36 cellular contexts compared by ENCODE assay signal in the genomic region with DNA sequence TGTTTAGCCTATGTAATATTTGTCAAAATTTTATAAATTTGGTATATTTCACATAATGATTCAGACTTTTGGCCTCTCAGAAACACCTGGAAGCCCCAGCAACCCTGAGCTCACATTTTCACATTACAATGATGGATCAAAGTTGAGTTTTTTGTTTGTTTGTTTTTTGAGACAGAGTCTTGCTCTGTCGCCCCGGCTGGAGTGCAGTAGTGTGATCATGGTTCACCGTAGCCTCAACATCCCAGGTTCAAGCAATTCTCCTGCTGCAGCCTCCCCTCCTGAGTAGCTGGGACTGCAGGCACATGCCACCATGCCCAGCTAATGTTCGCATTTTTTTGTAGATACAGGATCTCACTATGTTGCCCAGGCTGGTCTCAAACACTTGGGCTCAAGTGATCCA. TPM values are rescaled to one million over a fixed set of nuclear protein-coding genes. Genes with fewer than 3 reads are reported as not detected.
"Had no signal": no experiment of that assay in that cellular context is flagged by ENCODE, and none has a peak within 500 bp of the region (broad histone marks: within the 10 kb centered on the region; RNA-seq: fewer than 3 reads in every experiment).

No MANE protein-coding gene starts in this region.

- H3K9me3 Mint-ChIP-seq: activated CD4-positive, alpha-beta memory T cell treated with anti-CD3 and anti-CD28 coated beads, Interleukin-2, amount 10 ng/mL, durations not matched to agents 7 days and 5 days; activated CD4-positive, alpha-beta T cell treated with anti-CD3 and anti-CD28 coated beads, Interleukin-2, amount 10 ng/mL, durations not matched to agents 7 days and 5 days; activated naive CD4-positive, alpha-beta T cell treated with anti-CD3 and anti-CD28 coated beads, Interleukin-2, amount 10 ng/mL, durations not matched to agents 7 days and 5 days; activated naive CD4-positive, alpha-beta T cell treated with anti-CD3 and anti-CD28 coated beads, Interleukin-2, amount 50 U/mL, for 72 hours; activated naive CD8-positive, alpha-beta T cell treated with anti-CD3 and anti-CD28 coated beads for 36 hours; activated T-cell treated with anti-CD3 and anti-CD28 coated beads, Interleukin-2, amount 50 U/mL, for 24 hours; activated T-helper 2 cell treated with anti-CD3 and anti-CD28 coated beads, Interferon-gamma antibody, Interleukin-2, Interleukin-4, amounts not matched to agents 10 μg/mL and 5 μg/mL and 100 μg/mL, durations not matched to agents 14 hours and 24 hours and 36 hours; T-helper 1 cell treated with Interleukin-12 subunit alpha and Interleukin-12 subunit beta and Interleukin-4 antibody, amounts not matched to agents 30 μg/mL and 1 μg/mL, for 36 hours; T-helper 2 cell treated with Interferon-gamma antibody and Interleukin-4, amounts not matched to agents 5 μg/mL and 100 μg/mL, for 36 hours had no signal

- H3K36me3 ChIP-seq: adrenal gland, brain microvascular endothelial cell, breast epithelium had no signal

- H3K27ac Mint-ChIP-seq: activated CD4-positive, alpha-beta memory T cell treated with anti-CD3 and anti-CD28 coated beads, Interleukin-2, amount 10 ng/mL, durations not matched to agents 7 days and 5 days; activated CD4-positive, alpha-beta T cell treated with anti-CD3 and anti-CD28 coated beads for 36 hours; activated CD4-positive, alpha-beta T cell treated with anti-CD3 and anti-CD28 coated beads, Interleukin-2, amount 10 ng/mL, durations not matched to agents 7 days and 5 days; activated CD8-positive, alpha-beta memory T cell treated with anti-CD3 and anti-CD28 coated beads, Interleukin-2, amount 10 ng/mL, durations not matched to agents 7 days and 5 days; activated CD8-positive, alpha-beta T cell treated with anti-CD3 and anti-CD28 coated beads, Interleukin-2, amount 10 ng/mL, durations not matched to agents 7 days and 5 days; activated naive CD4-positive, alpha-beta T cell treated with anti-CD3 and anti-CD28 coated beads, Interleukin-2, amount 10 ng/mL, durations not matched to agents 7 days and 5 days; activated naive CD4-positive, alpha-beta T cell treated with anti-CD3 and anti-CD28 coated beads, Interleukin-2, amount 50 U/mL, for 72 hours; activated naive CD8-positive, alpha-beta T cell treated with anti-CD3 and anti-CD28 coated beads for 36 hours; activated T-cell treated with anti-CD3 and anti-CD28 coated beads, Interleukin-2, amount 50 U/mL, for 24 hours; activated T-helper 2 cell treated with anti-CD3 and anti-CD28 coated beads, Interferon-gamma antibody, Interleukin-2, Interleukin-4, amounts not matched to agents 10 μg/mL and 5 μg/mL and 100 μg/mL, durations not matched to agents 14 hours and 24 hours and 36 hours; T-helper 1 cell treated with Interleukin-12 subunit alpha and Interleukin-12 subunit beta and Interleukin-4 antibody, amounts not matched to agents 30 μg/mL and 1 μg/mL, for 36 hours; T-helper 2 cell treated with Interferon-gamma antibody and Interleukin-4, amounts not matched to agents 5 μg/mL and 100 μg/mL, for 36 hours had no signal

- H3K4me1 ChIP-seq: adrenal gland, breast epithelium had no signal

- DNase-seq: activated CD4-positive, alpha-beta memory T cell treated with anti-CD3 and anti-CD28 coated beads, Interleukin-2, amount 10 ng/mL, durations not matched to agents 7 days and 5 days; activated CD4-positive, alpha-beta T cell treated with anti-CD3 and anti-CD28 coated beads for 1 hour; activated CD4-positive, alpha-beta T cell treated with anti-CD3 and anti-CD28 coated beads for 36 hours; activated CD4-positive, alpha-beta T cell treated with anti-CD3 and anti-CD28 coated beads for 48 hours; activated CD4-positive, alpha-beta T cell treated with anti-CD3 and anti-CD28 coated beads, Interleukin-2, amount 10 ng/mL, durations not matched to agents 7 days and 5 days; activated CD4-positive, alpha-beta T cell treated with anti-CD3 and anti-CD28 coated beads, Interleukin-2, amount 50 U/mL, for 48 hours; activated CD4-positive, CD25-positive, alpha-beta regulatory T cell; activated CD8-positive, alpha-beta memory T cell treated with anti-CD3 and anti-CD28 coated beads for 24 hours; activated CD8-positive, alpha-beta memory T cell treated with anti-CD3 and anti-CD28 coated beads, Interleukin-2, amount 10 ng/mL, durations not matched to agents 7 days and 5 days; activated CD8-positive, alpha-beta memory T cell treated with anti-CD3 and anti-CD28 coated beads, Interleukin-2, amount 50 U/mL, for 48 hours; activated CD8-positive, alpha-beta T cell treated with anti-CD3 and anti-CD28 coated beads, Interleukin-2, amount 10 ng/mL, durations not matched to agents 7 days and 5 days; activated effector memory CD4-positive, alpha-beta T cell treated with Interleukin-2 at 50 U/mL for 16 hours; activated gamma-delta T cell; activated naive CD4-positive, alpha-beta T cell treated with anti-CD3 and anti-CD28 coated beads, Interleukin-2, amount 10 ng/mL, durations not matched to agents 7 days and 5 days; activated naive CD4-positive, alpha-beta T cell treated with Interleukin-2 at 50 U/mL for 16 hours; activated naive CD8-positive, alpha-beta T cell treated with anti-CD3 and anti-CD28 coated beads for 36 hours; activated T-cell treated with anti-CD3 and anti-CD28 coated beads, Interleukin-2, amount 50 U/mL, for 24 hours; activated T-cell treated with anti-CD3 and anti-CD28 coated beads, Interleukin-2, amount 50 U/mL, for 48 hours; adrenal gland; amniotic stem cell; aorta; body of pancreas; brain microvascular endothelial cell; central memory CD4-positive, alpha-beta T cell; T-helper 1 cell; T-helper 2 cell; T-helper 9 cell had no signal

- H3K4me3 Mint-ChIP-seq: activated CD4-positive, alpha-beta memory T cell treated with anti-CD3 and anti-CD28 coated beads, Interleukin-2, amount 10 ng/mL, durations not matched to agents 7 days and 5 days; activated CD4-positive, alpha-beta T cell treated with anti-CD3 and anti-CD28 coated beads for 36 hours; activated CD4-positive, alpha-beta T cell treated with anti-CD3 and anti-CD28 coated beads, Interleukin-2, amount 10 ng/mL, durations not matched to agents 7 days and 5 days; activated CD8-positive, alpha-beta memory T cell treated with anti-CD3 and anti-CD28 coated beads, Interleukin-2, amount 10 ng/mL, durations not matched to agents 7 days and 5 days; activated CD8-positive, alpha-beta T cell treated with anti-CD3 and anti-CD28 coated beads, Interleukin-2, amount 10 ng/mL, durations not matched to agents 7 days and 5 days; activated naive CD4-positive, alpha-beta T cell treated with anti-CD3 and anti-CD28 coated beads, Interleukin-2, amount 10 ng/mL, durations not matched to agents 7 days and 5 days; activated naive CD8-positive, alpha-beta T cell treated with anti-CD3 and anti-CD28 coated beads for 36 hours; activated T-cell treated with anti-CD3 and anti-CD28 coated beads, Interleukin-2, amount 50 U/mL, for 24 hours; T-helper 1 cell treated with Interleukin-12 subunit alpha and Interleukin-12 subunit beta and Interleukin-4 antibody, amounts not matched to agents 30 μg/mL and 1 μg/mL, for 36 hours; T-helper 2 cell treated with Interferon-gamma antibody and Interleukin-4, amounts not matched to agents 5 μg/mL and 100 μg/mL, for 36 hours had no signal

- H3K36me3 Mint-ChIP-seq: activated CD8-positive, alpha-beta memory T cell treated with anti-CD3 and anti-CD28 coated beads, Interleukin-2, amount 10 ng/mL, durations not matched to agents 7 days and 5 days; activated naive CD4-positive, alpha-beta T cell treated with anti-CD3 and anti-CD28 coated beads, Interleukin-2, amount 10 ng/mL, durations not matched to agents 7 days and 5 days; activated naive CD4-positive, alpha-beta T cell treated with anti-CD3 and anti-CD28 coated beads, Interleukin-2, amount 50 U/mL, for 72 hours; activated naive CD8-positive, alpha-beta T cell treated with anti-CD3 and anti-CD28 coated beads for 36 hours had no signal

- ATAC-seq: activated CD4-positive, alpha-beta T cell treated with anti-CD3 and anti-CD28 coated beads for 36 hours; activated CD4-positive, CD25-positive, alpha-beta regulatory T cell treated with anti-CD3 and anti-CD28 coated beads, Interleukin-2, amount 50 U/mL, for 24 hours; activated CD8-positive, alpha-beta memory T cell treated with anti-CD3 and anti-CD28 coated beads, Interleukin-2, amount 10 ng/mL, durations not matched to agents 7 days and 5 days; activated CD8-positive, alpha-beta T cell treated with anti-CD3 and anti-CD28 coated beads, Interleukin-2, amount 10 ng/mL, durations not matched to agents 7 days and 5 days; activated naive CD4-positive, alpha-beta T cell treated with anti-CD3 and anti-CD28 coated beads, Interleukin-2, amount 50 U/mL, for 72 hours; body of pancreas had no signal

- H3K27ac ChIP-seq: adrenal gland, body of pancreas, brain microvascular endothelial cell, breast epithelium, VCaP had no signal

- H3K27me3 ChIP-seq: adrenal gland, body of pancreas, brain microvascular endothelial cell, breast epithelium had no signal

- H3K4me3 ChIP-seq: adrenal gland, body of pancreas, breast epithelium had no signal

- FAIRE-seq: astrocyte, TTC549 had no signal

- H3K27me3 Mint-ChIP-seq: activated CD4-positive, alpha-beta T cell treated with anti-CD3 and anti-CD28 coated beads, Interleukin-2, amount 10 ng/mL, durations not matched to agents 7 days and 5 days had no signal

- H3K9me3 ChIP-seq: adrenal gland, body of pancreas, breast epithelium had no signal

- H3K4me1 Mint-ChIP-seq: activated CD4-positive, alpha-beta memory T cell treated with anti-CD3 and anti-CD28 coated beads, Interleukin-2, amount 10 ng/mL, durations not matched to agents 7 days and 5 days; activated CD4-positive, alpha-beta T cell treated with anti-CD3 and anti-CD28 coated beads for 36 hours; activated CD4-positive, alpha-beta T cell treated with anti-CD3 and anti-CD28 coated beads, Interleukin-2, amount 10 ng/mL, durations not matched to agents 7 days and 5 days; activated CD8-positive, alpha-beta memory T cell treated with anti-CD3 and anti-CD28 coated beads, Interleukin-2, amount 10 ng/mL, durations not matched to agents 7 days and 5 days; activated naive CD4-positive, alpha-beta T cell treated with anti-CD3 and anti-CD28 coated beads, Interleukin-2, amount 10 ng/mL, durations not matched to agents 7 days and 5 days; activated naive CD8-positive, alpha-beta T cell treated with anti-CD3 and anti-CD28 coated beads for 36 hours had no signal

RNA-seq across cellular contexts. Expression of a gene that starts 10.6 kb away (rescaled TPM):
- total RNA-seq: activated CD4-positive, alpha-beta T cell treated with anti-CD3 and anti-CD28 coated beads, Interleukin-2, amount 10 ng/mL, durations not matched to agents 7 days and 5 days; activated CD8-positive, alpha-beta memory T cell treated with anti-CD3 and anti-CD28 coated beads, Interleukin-2, amount 10 ng/mL, durations not matched to agents 7 days and 5 days; activated CD8-positive, alpha-beta T cell treated with anti-CD3 and anti-CD28 coated beads, Interleukin-2, amount 10 ng/mL, durations not matched to agents 7 days and 5 days; activated naive CD4-positive, alpha-beta T cell treated with anti-CD3 and anti-CD28 coated beads, Interleukin-2, amount 50 U/mL, for 72 hours; activated naive CD8-positive, alpha-beta T cell treated with anti-CD3 and anti-CD28 coated beads for 36 hours; activated T-helper 2 cell treated with anti-CD3 and anti-CD28 coated beads, Interferon-gamma antibody, Interleukin-2, Interleukin-4, amounts not matched to agents 10 μg/mL and 5 μg/mL and 100 μg/mL, durations not matched to agents 14 hours and 24 hours and 36 hours had no signal
